In genomic region chr20:25076201-25076600, GRCh38 we compare ENCODE assay signal across 17 cellular contexts. TPM values are rescaled to one million over a fixed set of nuclear protein-coding genes. Genes with fewer than 3 reads are reported as not detected.
"Had no signal": no experiment of that assay in that cellular context is flagged by ENCODE, and none has a peak within 500 bp of the region (broad histone marks: within the 10 kb centered on the region; RNA-seq: fewer than 3 reads in every experiment).

No MANE protein-coding gene starts in this region.

- H3K9me3 Mint-ChIP-seq: activated naive CD4-positive, alpha-beta T cell treated with anti-CD3 and anti-CD28 coated beads, Interleukin-2, amount 10 ng/mL, durations not matched to agents 7 days and 5 days; activated T-helper 17 cell treated with anti-CD3 and anti-CD28 coated beads, Interleukin-2, amount 50 U/mL, for 72 hours; stimulated activated effector memory CD8-positive, alpha-beta T cell treated with anti-CD3 and anti-CD28 coated beads, Interleukin-12 subunit alpha, Interleukin-12 subunit beta, amount 100 ng/mL, for 72 hours had no signal

- H3K36me3 Mint-ChIP-seq: activated naive CD4-positive, alpha-beta T cell treated with anti-CD3 and anti-CD28 coated beads, Interleukin-2, amount 10 ng/mL, durations not matched to agents 7 days and 5 days; stimulated activated effector memory CD8-positive, alpha-beta T cell treated with anti-CD3 and anti-CD28 coated beads, Interleukin-12 subunit alpha, Interleukin-12 subunit beta, amount 100 ng/mL, for 72 hours had no signal

- H3K27ac Mint-ChIP-seq: activated naive CD4-positive, alpha-beta T cell treated with anti-CD3 and anti-CD28 coated beads, Interleukin-2, amount 10 ng/mL, durations not matched to agents 7 days and 5 days; activated T-helper 17 cell treated with anti-CD3 and anti-CD28 coated beads, Interleukin-2, amount 50 U/mL, for 72 hours; nephron progenitor cell; stimulated activated effector memory CD8-positive, alpha-beta T cell treated with anti-CD3 and anti-CD28 coated beads, Interleukin-12 subunit alpha, Interleukin-12 subunit beta, amount 100 ng/mL, for 72 hours had no signal

- H3K9me3 ChIP-seq: colonic mucosa, gastrocnemius medialis, tibial nerve had no signal

- H3K4me1 ChIP-seq: colonic mucosa had no signal

- H3K4me1 Mint-ChIP-seq: nephron progenitor cell had no signal

- DNase-seq: activated naive CD4-positive, alpha-beta T cell treated with anti-CD3 and anti-CD28 coated beads, Interleukin-2, amount 10 ng/mL, durations not matched to agents 7 days and 5 days; activated T-cell treated with anti-CD3 and anti-CD28 coated beads for 4 hours; colonic mucosa; effector CD8-positive, alpha-beta T cell; nephron progenitor cell; T-helper 1 cell had no signal

- H3K36me3 ChIP-seq: colonic mucosa, gastrocnemius medialis, tibial nerve had no signal

- H3K27ac ChIP-seq: colonic mucosa, skin epidermis, tibial nerve had no signal

- H3K4me3 Mint-ChIP-seq: activated naive CD4-positive, alpha-beta T cell treated with anti-CD3 and anti-CD28 coated beads, Interleukin-2, amount 10 ng/mL, durations not matched to agents 7 days and 5 days; activated T-helper 17 cell treated with anti-CD3 and anti-CD28 coated beads, Interleukin-2, amount 50 U/mL, for 72 hours; nephron progenitor cell; stimulated activated effector memory CD8-positive, alpha-beta T cell treated with anti-CD3 and anti-CD28 coated beads, Interleukin-12 subunit alpha, Interleukin-12 subunit beta, amount 100 ng/mL, for 72 hours had no signal

- H3K4me3 ChIP-seq: colonic mucosa, gastrocnemius medialis, skin epidermis, tibial nerve had no signal

RNA-seq across cellular contexts. Expression of gene VSX1, which starts 5.7 kb away (rescaled TPM):
- total RNA-seq: activated T-helper 17 cell treated with anti-CD3 and anti-CD28 coated beads, Interleukin-2, amount 50 U/mL, for 72 hours; colonic mucosa; kidney epithelial cell; lower leg skin; mesenteric fat pad; osteoblast; renal cortical epithelial cell; subcutaneous adipose tissue; tibial nerve had no signal
